Comparison of ENCODE assay signal across 18 cellular contexts in genomic region chr14:53921027-53921426, GRCh38.
"Had no signal": no experiment of that assay in that cellular context is flagged by ENCODE, and none has a peak within 500 bp of the region (broad histone marks: within the 10 kb centered on the region; RNA-seq: fewer than 3 reads in every experiment).

No MANE protein-coding gene starts in this region.

- H3K36me3 ChIP-seq: neutrophil, pancreas, right lobe of liver, upper lobe of right lung had no signal

- H3K27ac ChIP-seq: body of pancreas, dorsolateral prefrontal cortex, neutrophil, pancreas, right lobe of liver, testis, upper lobe of right lung had no signal

- H3K9me3 ChIP-seq: body of pancreas, neutrophil, pancreas, right lobe of liver, testis, upper lobe of right lung had no signal

- H3K4me1 ChIP-seq: body of pancreas, pancreas, right lobe of liver, testis had no signal

- H3K4me3 ChIP-seq: body of pancreas, dorsolateral prefrontal cortex, pancreas, right lobe of liver, testis, upper lobe of right lung had no signal

- H3K27me3 ChIP-seq: body of pancreas, neutrophil, pancreas, right lobe of liver, testis, upper lobe of right lung had no signal

- DNase-seq: activated CD4-positive, alpha-beta T cell treated with anti-CD3 and anti-CD28 coated beads, Interleukin-2, amount 50 U/mL, for 1 hour; activated CD8-positive, alpha-beta memory T cell treated with anti-CD3 and anti-CD28 coated beads, Interleukin-2, amount 50 U/mL, for 4 hours; activated naive CD4-positive, alpha-beta T cell treated with anti-CD3 and anti-CD28 coated beads for 36 hours; activated T-cell treated with anti-CD3 and anti-CD28 coated beads, Interleukin-2, amount 50 U/mL, for 4 hours; body of pancreas; caudate nucleus; dorsolateral prefrontal cortex; foreskin melanocyte; glutamatergic neuron; naive thymus-derived CD4-positive, alpha-beta T cell; pancreas; right lobe of liver; small intestine; stimulated activated CD4-positive, alpha-beta T cell treated with anti-CD3 and anti-CD28 coated beads, Interleukin-4, amount 100 ng/mL, for 1 hour; T-helper 9 cell; testis; upper lobe of right lung had no signal

- ATAC-seq: activated T-cell treated with anti-CD3 and anti-CD28 coated beads, Interleukin-2, amount 50 U/mL, for 4 hours; body of pancreas; naive thymus-derived CD4-positive, alpha-beta T cell; pancreas; right lobe of liver; upper lobe of right lung had no signal

- FAIRE-seq: pancreas, small intestine had no signal
